In the genomic region with DNA sequence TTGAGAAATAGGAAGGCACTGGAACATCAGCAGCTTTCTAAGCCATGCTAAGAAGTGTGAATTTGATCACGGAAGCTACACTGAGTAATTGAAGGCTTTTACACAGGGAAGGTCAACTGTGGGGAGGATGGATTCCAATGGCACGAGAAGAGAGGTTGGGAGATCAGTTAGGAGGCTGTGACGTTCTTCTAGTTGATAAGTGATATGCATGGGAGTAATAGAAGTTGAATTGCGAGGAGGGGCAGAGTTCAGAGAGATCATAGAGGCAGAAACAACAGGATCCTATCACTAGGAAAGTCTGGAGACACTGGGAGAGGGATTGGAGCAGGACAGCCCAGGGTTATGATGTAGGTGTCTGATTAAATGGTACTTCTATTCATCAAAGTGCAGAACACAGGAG, we compare ENCODE assay signal across 1 cellular context.
TF ChIP-seq lines count a peak whose summit lies in the region.

No MANE protein-coding gene starts in this region.

TF ChIP-seq in IMR-90, 13 proteins besides CTCF, POLR2A, EP300 and RAD21 (continued from another document):
- no peak for TF ChIP-seq MAZ (IDR thresholded peaks at IDR 0.05; ENCODE audit: borderline replicate concordance, low read depth, low read length)
- TF ChIP-seq RCOR1 (IDR thresholded peaks at IDR 0.05; ENCODE audit: insufficient replicate concordance, low read length): no peak
- TF ChIP-seq NFE2L2 (IDR thresholded peaks at IDR 0.05; ENCODE audit: low read depth, low read length): no peak
- TF ChIP-seq RFX5 (IDR thresholded peaks at IDR 0.05; ENCODE audit: low read depth, low read length): no peak
- no peak for TF ChIP-seq MAFK (IDR thresholded peaks at IDR 0.05; ENCODE audit: low read depth, low read length)
- TF ChIP-seq, protein P1, sequence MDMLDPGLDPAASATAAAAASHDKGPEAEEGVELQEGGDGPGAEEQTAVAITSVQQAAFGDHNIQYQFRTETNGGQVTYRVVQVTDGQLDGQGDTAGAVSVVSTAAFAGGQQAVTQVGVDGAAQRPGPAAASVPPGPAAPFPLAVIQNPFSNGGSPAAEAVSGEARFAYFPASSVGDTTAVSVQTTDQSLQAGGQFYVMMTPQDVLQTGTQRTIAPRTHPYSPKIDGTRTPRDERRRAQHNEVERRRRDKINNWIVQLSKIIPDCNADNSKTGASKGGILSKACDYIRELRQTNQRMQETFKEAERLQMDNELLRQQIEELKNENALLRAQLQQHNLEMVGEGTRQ (IDR thresholded peaks at IDR 0.05; ENCODE audit: low read depth, low read length): no peak
- no peak for TF ChIP-seq MXI1 (IDR thresholded peaks at IDR 0.05; ENCODE audit: borderline replicate concordance, low read depth, low read length)
- no peak for TF ChIP-seq CHD1 (IDR thresholded peaks at IDR 0.05; ENCODE audit: low read depth, low read length)
- TF ChIP-seq CEBPB (IDR thresholded peaks at IDR 0.05; ENCODE audit: low read depth, low read length): no peak
- no peak for TF ChIP-seq BHLHE40 (IDR thresholded peaks at IDR 0.05; ENCODE audit: low read depth, low read length)
- no peak for TF ChIP-seq SMC3 (IDR thresholded peaks at IDR 0.05; ENCODE audit: low read depth, low read length)
